8 cellular contexts compared by ENCODE assay signal in genomic region chr11:6737872-6738466, GRCh38. TPM values are rescaled to one million over a fixed set of nuclear protein-coding genes. Genes with fewer than 3 reads are reported as not detected.
DNase-seq lines count a peak whose midpoint lies in the region; ATAC-seq and TF ChIP-seq lines count a peak whose summit lies in the region.

No MANE protein-coding gene starts in this region.

- DNase-seq in DND-41 (peak; percentile 79), RPMI7951 (ENCODE audit: low read depth) (peak; percentile 49), left ventricle myocardium superior (no peak)
- DNase-seq in activated naive CD4-positive, alpha-beta T cell treated with anti-CD3 and anti-CD28 coated beads for 36 hours: peak; percentile 87
- peak; percentile 30 to 34 for DNase-seq in stimulated activated CD4-positive, alpha-beta T cell treated with anti-CD3 and anti-CD28 coated beads, Interleukin-1b, Interleukin-23, amount 100 ng/mL, for 1 hour (ENCODE audit: low read depth in 2 of 2)

- peaks cover 92% of the 10 kb centered on the region for H3K4me1 Mint-ChIP-seq in activated naive CD4-positive, alpha-beta T cell treated with anti-CD3 and anti-CD28 coated beads for 36 hours (ENCODE audit: low read depth)

- H4K20me1 ChIP-seq in DND-41 (ENCODE audit: insufficient read depth, low read length): no peaks in the 10 kb centered on the region

- H3K4me1 ChIP-seq in DND-41 (ENCODE audit: insufficient read depth, low read length): peaks cover 76% of the 10 kb centered on the region

- CTCF ChIA-PET in activated naive CD4-positive, alpha-beta T cell treated with anti-CD3 and anti-CD28 coated beads for 36 hours (lab: Charles Lee): interaction anchor here (0.6 to 12.8 kb wide), 21 partner anchors 9 to 1946 kb away, joined by 3 to 368 read pairs (median 4); no protein-coding TSS in a partner anchor

- H3K36me3 ChIP-seq in DND-41 (ENCODE audit: insufficient read depth, low read length): no peaks in the 10 kb centered on the region; the same call in 1 of the 2 replicates

- intact Hi-C loops in activated naive CD4-positive, alpha-beta T cell treated with anti-CD3 and anti-CD28 coated beads for 36 hours (cut with micrococcal nuclease): loop anchor here (1.0 to 5.0 kb wide), 7 partner anchors 8 to 1051 kb away; partner anchors contain the start of genes ARFIP2, CAVIN3, CYB5R2 and TIMM10B
- intact Hi-C loops in left ventricle myocardium superior (cut with micrococcal nuclease): no loop called here

- no peaks in the 10 kb centered on the region for H3K9me3 Mint-ChIP-seq in activated naive CD4-positive, alpha-beta T cell treated with anti-CD3 and anti-CD28 coated beads for 36 hours

- ATAC-seq in DND-41 (ENCODE audit: insufficient read depth, low read depth) (peak; percentile 53), GM19452 (IDR thresholded peaks at IDR 0.05; ENCODE audit: unreplicated experiment) (peak; percentile 84), HG03457 (IDR thresholded peaks at IDR 0.05; ENCODE audit: unreplicated experiment) (peak; percentile 61), left ventricle myocardium superior (peak; percentile 54), HG03095 (IDR thresholded peaks at IDR 0.05; ENCODE audit: unreplicated experiment) (no peak)

- H3K9ac ChIP-seq in DND-41 (ENCODE audit: low read depth, low read length): no peak overlapping the region

- peak overlapping the region; percentile 55 for H3K27ac ChIP-seq in DND-41 (ENCODE audit: low read length)

- peaks cover 13% of the 10 kb centered on the region for H3K36me3 Mint-ChIP-seq in activated naive CD4-positive, alpha-beta T cell treated with anti-CD3 and anti-CD28 coated beads for 36 hours (ENCODE audit: low read depth)

- H3K4me3 Mint-ChIP-seq in activated naive CD4-positive, alpha-beta T cell treated with anti-CD3 and anti-CD28 coated beads for 36 hours: no peak overlapping the region

- no peaks in the 10 kb centered on the region for H3K27me3 ChIP-seq in DND-41 (ENCODE audit: insufficient read depth, low read length, poor library complexity)

- H3K4me2 ChIP-seq in DND-41 (ENCODE audit: insufficient read depth, low read length): no peak overlapping the region

- H3K27ac Mint-ChIP-seq in activated naive CD4-positive, alpha-beta T cell treated with anti-CD3 and anti-CD28 coated beads for 36 hours: peak overlapping the region; percentile 86

- H3K27me3 Mint-ChIP-seq in activated naive CD4-positive, alpha-beta T cell treated with anti-CD3 and anti-CD28 coated beads for 36 hours (ENCODE audit: low read depth): no peaks in the 10 kb centered on the region

- H3K9me3 ChIP-seq in DND-41 (ENCODE audit: insufficient read depth, low read length, severe bottlenecking): no peaks in the 10 kb centered on the region

- H3K79me2 ChIP-seq in DND-41 (ENCODE audit: insufficient read depth, low read length): peaks cover 55% of the 10 kb centered on the region

- no peak overlapping the region for H2AFZ ChIP-seq in DND-41 (ENCODE audit: low read depth, low read length)

- peak; percentile 85 for TF ChIP-seq CTCF in DND-41 (IDR thresholded peaks at IDR 0.05; ENCODE audit: borderline replicate concordance, extremely low read depth, low read length, poor library complexity, severe bottlenecking)

- H3K4me3 ChIP-seq in DND-41 (ENCODE audit: low read depth in 1 of 2, low read length in 2 of 2): no peak overlapping the region

RNA-seq across cellular contexts. Expression of gene OR2AG2, which starts 33.8 kb away (rescaled TPM):
- total RNA-seq in RPMI7951 (2014; rRNA removed; shearing (Covaris generic)): 0.39 and 0.84 TPM in 2 replicates
- under 1 TPM in 1 of 2 experiments, not detected in 1; 0.05 TPM for total RNA-seq in activated naive CD4-positive, alpha-beta T cell treated with anti-CD3 and anti-CD28 coated beads for 36 hours
- not detected for total RNA-seq in left ventricle myocardium superior

RNA-seq across cellular contexts. Expression of gene OR2AG1, which starts 44.9 kb away (rescaled TPM):
- not detected in 2 replicates for total RNA-seq in RPMI7951 (2014; rRNA removed; shearing (Covaris generic))
- total RNA-seq in activated naive CD4-positive, alpha-beta T cell treated with anti-CD3 and anti-CD28 coated beads for 36 hours: not detected
- total RNA-seq in left ventricle myocardium superior: not detected

RNA-seq across cellular contexts. Expression of gene MRPL17, which starts 54.8 kb away (rescaled TPM):
- total RNA-seq in RPMI7951 (2014; rRNA removed; shearing (Covaris generic)): 98.0 and 98.4 TPM in 2 replicates
- 100 to 1,000 TPM in 1 of 2 experiments, 10 to 100 TPM in 1; 99.7 to 102 TPM for total RNA-seq in activated naive CD4-positive, alpha-beta T cell treated with anti-CD3 and anti-CD28 coated beads for 36 hours
- 49.7 TPM for total RNA-seq in left ventricle myocardium superior
